ENCODE assay signal across 1 cellular context in genomic region chr13:99332456-99332855, GRCh38.
TF ChIP-seq lines count a peak whose summit lies in the region.

No MANE protein-coding gene starts in this region.

TF ChIP-seq in HepG2, 621 proteins besides CTCF, POLR2A, EP300 and RAD21 (continued from another document):
- TF ChIP-seq ELK4 (CRISPR knock-in tag; IDR thresholded peaks at IDR 0.05; ENCODE audit: borderline replicate concordance), result no peak
- peak; percentile 46 for TF ChIP-seq PAXIP1 (CRISPR knock-in tag; conservative IDR thresholded peaks at IDR 0.05)
- no peak for TF ChIP-seq THAP8 (CRISPR knock-in tag; IDR thresholded peaks at IDR 0.05; ENCODE audit: borderline replicate concordance)
- TF ChIP-seq ZNF17 (CRISPR knock-in tag; IDR thresholded peaks at IDR 0.05), result no peak
- TF ChIP-seq GPN1 (CRISPR knock-in tag; IDR thresholded peaks at IDR 0.05; ENCODE audit: borderline replicate concordance), result no peak
- TF ChIP-seq E2F2 (CRISPR knock-in tag; IDR thresholded peaks at IDR 0.05; ENCODE audit: borderline replicate concordance), result no peak
- no peak for TF ChIP-seq ZNF816 (CRISPR knock-in tag; IDR thresholded peaks at IDR 0.05; ENCODE audit: borderline replicate concordance)
- TF ChIP-seq ZMYM4 (CRISPR knock-in tag; IDR thresholded peaks at IDR 0.05), result peak; percentile 80
- TF ChIP-seq POGZ (CRISPR knock-in tag; IDR thresholded peaks at IDR 0.05), result peak; percentile 74
- TF ChIP-seq HNF4G (IDR thresholded peaks at IDR 0.05; ENCODE audit: borderline replicate concordance, low read depth, low read length), result peak; percentile 53; the same call in 1 of the 2 replicates
- TF ChIP-seq HNF4G (CRISPR knock-in tag; IDR thresholded peaks at IDR 0.05; ENCODE audit: borderline replicate concordance, low read depth), result no peak
- no peak for TF ChIP-seq MXD1 (CRISPR knock-in tag; IDR thresholded peaks at IDR 0.05)
- TF ChIP-seq GMEB2 (CRISPR knock-in tag; IDR thresholded peaks at IDR 0.05; ENCODE audit: low read depth), result no peak
- TF ChIP-seq FOXA3 (CRISPR knock-in tag; IDR thresholded peaks at IDR 0.05), result no peak
- no peak for TF ChIP-seq MIXL1 (CRISPR knock-in tag; IDR thresholded peaks at IDR 0.05)
TF ChIP-seq in HepG2: peak in this region for 12.
